ENCODE assay signal across 8 cellular contexts in genomic region chr3:111577798-111578685, GRCh38. TPM values are rescaled to one million over a fixed set of nuclear protein-coding genes. Genes with fewer than 3 reads are reported as not detected.
DNase-seq lines count a peak whose midpoint lies in the region; ATAC-seq, FAIRE-seq and TF ChIP-seq lines count a peak whose summit lies in the region.

No MANE protein-coding gene starts in this region.

- H3K4me3 Mint-ChIP-seq in brain: no peak overlapping the region

- no peaks in the 10 kb centered on the region for H3K36me3 Mint-ChIP-seq in brain

- FAIRE-seq in D721Med (lab: Jason Lieb, UNC): no peak

- H3K4me1 Mint-ChIP-seq in brain: no peaks in the 10 kb centered on the region

- DNase-seq in D721Med (ENCODE audit: insufficient read length, low spot score) (no peak), NCI-H69 (lab: John Stamatoyannopoulos, UW) (peak; percentile 15), medulla oblongata (ENCODE audit: extremely low spot score) (peak; percentile 22), ureter (ENCODE audit: low spot score) (no peak), superior temporal gyrus (ENCODE audit: extremely low spot score) (no peak)

- H3K27ac Mint-ChIP-seq in brain: no peak overlapping the region

- TF ChIP-seq CTCF in D721Med (IDR thresholded peaks at IDR 0.05; ENCODE audit: insufficient read depth, missing control alignments) (peak; percentile 36), brain (conservative IDR thresholded peaks at IDR 0.05) (peak; percentile 39 to 45)

- ATAC-seq in GM18907 (IDR thresholded peaks at IDR 0.05; ENCODE audit: unreplicated experiment): peak; percentile 97
- ATAC-seq in HG03060 (IDR thresholded peaks at IDR 0.05; ENCODE audit: low read depth, unreplicated experiment): peak; percentile 97

- H3K9me3 Mint-ChIP-seq in brain: no peaks in the 10 kb centered on the region

- no peaks in the 10 kb centered on the region for H3K27me3 Mint-ChIP-seq in brain

RNA-seq across cellular contexts. Expression of gene ZBED2, which starts 17.1 kb away (rescaled TPM):
- not detected for polyA plus RNA-seq in brain (ENCODE audit: insufficient read depth, low read depth, low replicate concordance)
- not detected for total RNA-seq in ureter

RNA-seq across cellular contexts. Expression of gene CD96, which starts 36.0 kb away (rescaled TPM):
- 0.14 TPM for polyA plus RNA-seq in brain (ENCODE audit: insufficient read depth, low read depth, low replicate concordance)
- 45.9 TPM for total RNA-seq in ureter

Comparison
In these comparisons a context has a peak if more than half of its experiments do, and no peak if none do; other contexts are left out.
1. DNase-seq: peak in NCI-H69 (single experiment) and medulla oblongata (single experiment); none in D721Med (single experiment), ureter (single experiment) and superior temporal gyrus (single experiment).